In genomic region chr1:32180186-32181060, GRCh38 we compare ENCODE assay signal across 1 cellular context.
TF ChIP-seq lines count a peak whose summit lies in the region.

No MANE protein-coding gene starts in this region.

TF ChIP-seq in IMR-90, 13 proteins besides CTCF, POLR2A, EP300 and RAD21:
- TF ChIP-seq NFE2L2 (IDR thresholded peaks at IDR 0.05; ENCODE audit: low read depth, low read length) (peak; percentile 9; the same call in 1 of the 2 replicates), USF2 (IDR thresholded peaks at IDR 0.05; ENCODE audit: low read depth, low read length) (no peak), ELK1 (IDR thresholded peaks at IDR 0.05; ENCODE audit: borderline replicate concordance, low read depth, low read length) (no peak), CEBPB (IDR thresholded peaks at IDR 0.05; ENCODE audit: low read depth, low read length) (0 out of 2 replicates have a peak, but pooled peaks have one; percentile 33), MXI1 (IDR thresholded peaks at IDR 0.05; ENCODE audit: borderline replicate concordance, low read depth, low read length) (0 out of 2 replicates have a peak, but pooled peaks have one; percentile 27)
